Comparison of ENCODE assay signal across 23 cellular contexts in genomic region chr1:197152662-197153061, GRCh38.
"Had no signal": no experiment of that assay in that cellular context is flagged by ENCODE, and none has a peak within 500 bp of the region (broad histone marks: within the 10 kb centered on the region; RNA-seq: fewer than 3 reads in every experiment).

No MANE protein-coding gene starts in this region.

- H3K4me1 ChIP-seq: left ventricle myocardium inferior, stomach, testis, thyroid gland, transverse colon, upper lobe of right lung had no signal

- DNase-seq: islet precursor cell; left ventricle myocardium inferior; mesendoderm; naive thymus-derived CD4-positive, alpha-beta T cell; ovary; right cardiac atrium; stimulated activated CD4-positive, alpha-beta T cell treated with anti-CD3 and anti-CD28 coated beads, Interleukin-12 subunit alpha, Interleukin-12 subunit beta, amount 100 ng/mL, for 4 hours; stimulated activated CD4-positive, alpha-beta T cell treated with anti-CD3 and anti-CD28 coated beads, Interleukin-15, amount 100 ng/mL, for 24 hours; stimulated activated CD4-positive, alpha-beta T cell treated with anti-CD3 and anti-CD28 coated beads, Interleukin-2, amount 100 ng/mL, for 24 hours; stimulated activated CD4-positive, alpha-beta T cell treated with anti-CD3 and anti-CD28 coated beads, Interleukin-4, amount 100 ng/mL, for 1 hour; stimulated activated naive B cell treated with anti-CD40 and anti-IgM and Interleukin-4, amounts not matched to agents 10 μg/mL and 1 μg/mL and 100 μg/mL, for 72 hours; stimulated activated naive CD8-positive, alpha-beta T cell treated with anti-CD3 and anti-CD28 coated beads, Interleukin-15, Interleukin-2, amounts not matched to agents 100 U/mL and 50 U/mL, for 24 hours; stomach; testis; thyroid gland; transverse colon; upper lobe of right lung had no signal

- H3K4me1 Mint-ChIP-seq: stimulated activated naive B cell treated with anti-CD40 and anti-IgM and Interleukin-4, amounts not matched to agents 10 μg/mL and 1 μg/mL and 100 μg/mL, for 72 hours had no signal

- H3K27ac ChIP-seq: left ventricle myocardium inferior, ovary, skin epidermis, stomach, testis, thyroid gland, transverse colon, upper lobe of right lung had no signal

- H3K4me3 ChIP-seq: left ventricle myocardium inferior, lung, ovary, skin epidermis, stomach, testis, thyroid gland, transverse colon, upper lobe of right lung had no signal

- H3K36me3 Mint-ChIP-seq: mesothelial cell of epicardium; naive thymus-derived CD4-positive, alpha-beta T cell; natural killer cell treated with Interleukin-12 subunit alpha and Interleukin-12 subunit beta and Interleukin-15 and Interleukin-18, amount 100 ng/mL, for 72 hours; stimulated activated naive B cell treated with anti-CD40 and anti-IgM and Interleukin-4, amounts not matched to agents 10 μg/mL and 1 μg/mL and 100 μg/mL, for 72 hours had no signal

- H3K27me3 ChIP-seq: ovary, stomach, testis, thyroid gland, transverse colon, upper lobe of right lung had no signal

- ATAC-seq: naive thymus-derived CD4-positive, alpha-beta T cell; natural killer cell treated with Interleukin-12 subunit alpha and Interleukin-12 subunit beta and Interleukin-15 and Interleukin-18, amount 100 ng/mL, for 72 hours; right cardiac atrium; sciatic nerve; stimulated activated naive B cell treated with anti-CD40 and anti-IgM and Interleukin-4, amounts not matched to agents 10 μg/mL and 1 μg/mL and 100 μg/mL, for 72 hours; stimulated activated naive CD8-positive, alpha-beta T cell treated with anti-CD3 and anti-CD28 coated beads, Interleukin-15, Interleukin-2, amounts not matched to agents 100 U/mL and 50 U/mL, for 24 hours; upper lobe of right lung had no signal

- H3K9me3 ChIP-seq: left ventricle myocardium inferior, ovary, stomach, testis, thyroid gland, transverse colon, upper lobe of right lung had no signal

- H3K36me3 ChIP-seq: left ventricle myocardium inferior, ovary, stomach, thyroid gland, transverse colon had no signal

- H3K27me3 Mint-ChIP-seq: naive thymus-derived CD4-positive, alpha-beta T cell; natural killer cell treated with Interleukin-12 subunit alpha and Interleukin-12 subunit beta and Interleukin-15 and Interleukin-18, amount 100 ng/mL, for 72 hours; progenitor cell of endocrine pancreas; stimulated activated naive B cell treated with anti-CD40 and anti-IgM and Interleukin-4, amounts not matched to agents 10 μg/mL and 1 μg/mL and 100 μg/mL, for 72 hours had no signal

- H3K27ac Mint-ChIP-seq: mesothelial cell of epicardium; naive thymus-derived CD4-positive, alpha-beta T cell; natural killer cell treated with Interleukin-12 subunit alpha and Interleukin-12 subunit beta and Interleukin-15 and Interleukin-18, amount 100 ng/mL, for 72 hours; progenitor cell of endocrine pancreas; stimulated activated naive B cell treated with anti-CD40 and anti-IgM and Interleukin-4, amounts not matched to agents 10 μg/mL and 1 μg/mL and 100 μg/mL, for 72 hours had no signal

- H3K4me3 Mint-ChIP-seq: mesothelial cell of epicardium; naive thymus-derived CD4-positive, alpha-beta T cell; natural killer cell treated with Interleukin-12 subunit alpha and Interleukin-12 subunit beta and Interleukin-15 and Interleukin-18, amount 100 ng/mL, for 72 hours; stimulated activated naive B cell treated with anti-CD40 and anti-IgM and Interleukin-4, amounts not matched to agents 10 μg/mL and 1 μg/mL and 100 μg/mL, for 72 hours had no signal

- H3K9me3 Mint-ChIP-seq: mesothelial cell of epicardium; naive thymus-derived CD4-positive, alpha-beta T cell; natural killer cell treated with Interleukin-12 subunit alpha and Interleukin-12 subunit beta and Interleukin-15 and Interleukin-18, amount 100 ng/mL, for 72 hours; stimulated activated naive B cell treated with anti-CD40 and anti-IgM and Interleukin-4, amounts not matched to agents 10 μg/mL and 1 μg/mL and 100 μg/mL, for 72 hours had no signal
